In the genomic region with DNA sequence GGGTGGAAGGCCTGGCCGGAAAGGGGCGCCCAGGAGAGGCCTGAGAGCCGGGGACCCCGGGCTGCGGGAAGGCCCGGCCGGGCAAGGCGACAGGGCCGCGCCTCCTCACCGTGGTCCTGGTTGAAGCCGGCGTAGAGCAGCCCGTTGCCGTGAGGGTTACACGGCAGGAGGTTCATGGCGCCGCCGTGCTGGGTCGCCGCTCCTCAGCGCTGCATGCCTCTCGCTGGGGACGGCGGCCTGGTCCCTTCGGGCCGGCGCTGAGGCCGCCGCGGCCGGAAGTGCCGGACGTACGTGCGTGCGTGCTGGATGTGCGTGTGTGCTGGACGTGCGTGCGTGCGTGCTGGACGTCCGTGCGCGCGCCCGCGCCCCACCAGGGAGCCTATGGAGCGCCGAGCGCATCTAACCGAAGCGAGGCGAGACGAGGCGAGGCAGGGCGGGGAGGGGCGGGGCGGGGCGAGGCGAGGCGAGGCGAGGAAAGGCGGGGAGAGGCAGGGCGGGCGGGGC, we compare ENCODE assay signal across 8 cellular contexts. TPM values are rescaled to one million over a fixed set of nuclear protein-coding genes. Genes with fewer than 3 reads are reported as not detected.
DNase-seq lines count a peak whose midpoint lies in the region; ATAC-seq, FAIRE-seq and TF ChIP-seq lines count a peak whose summit lies in the region.

A gene (minus strand): TSS at position 280 of the 504 bp plus-strand sequence. CDS start 104 bp downstream, at position 176.

- peak; percentile 100 for DNase-seq in AG08396 (ENCODE audit: low spot score)
- peak; percentile 97 for DNase-seq in NCI-H460 (ENCODE audit: extremely low read depth, low read depth)
- DNase-seq in activated CD4-positive, alpha-beta T cell treated with anti-CD3 and anti-CD28 coated beads for 1 hour, result peak; percentile 78
- DNase-seq in cerebellar nuclear complex (lab: John Stamatoyannopoulos, UW), result peak; percentile 49 to 68
- peak; percentile 99 for DNase-seq in kidney
- DNase-seq in stimulated activated CD4-positive, alpha-beta T cell treated with anti-CD3 and anti-CD28 coated beads, Interleukin-15, amount 100 ng/mL, for 1 hour (ENCODE audit: low read depth in 1 of 2, low spot score in 1 of 2), result peak; percentile 78 to 80

- no peak for FAIRE-seq in kidney (lab: Jason Lieb, UNC)

- H3K27ac ChIP-seq in kidney (ENCODE audit: low read depth in 2 of 2, low read length in 2 of 2), result peak within 1 kb of the TSS; percentile 92 to 97

- peak within 1 kb of the TSS; percentile 75 to 85 for H3K4me3 ChIP-seq in kidney (ENCODE audit: low read length in 2 of 2)

- peak; percentile 71 for ATAC-seq in GM19043 (IDR thresholded peaks at IDR 0.05; ENCODE audit: low read depth, unreplicated experiment)
- peak; percentile 83 for ATAC-seq in HG03354 (IDR thresholded peaks at IDR 0.05; ENCODE audit: poor library complexity, severe bottlenecking, unreplicated experiment)

- H3K9ac ChIP-seq in kidney (ENCODE audit: low read length in 2 of 2), result peak within 1 kb of the TSS; percentile 82 to 87

- no peak for TF ChIP-seq CTCF in kidney (IDR thresholded peaks at IDR 0.05; ENCODE audit: borderline replicate concordance, extremely low read depth, insufficient read depth)

- H3K9me3 ChIP-seq in kidney (ENCODE audit: control insufficient read depth in 1 of 2, low read length in 2 of 2), result no peaks in the 10 kb centered on the region

- peaks cover 11% of the 10 kb centered on the region in 2 donors for H3K36me3 ChIP-seq in kidney (ENCODE audit: control insufficient read depth in 1 of 2, insufficient read depth in 2 of 2, low read length in 2 of 2)

- peaks cover 4 to 11% of the 10 kb centered on the region in 2 donors for H3K4me1 ChIP-seq in kidney (ENCODE audit: control insufficient read depth in 1 of 2, insufficient read depth in 1 of 2, low read depth in 1 of 2, low read length in 2 of 2)

- intact Hi-C loops in kidney (cut with DNase I), result no loop called here

RNA-seq across cellular contexts. Expression of the gene that starts here (rescaled TPM):
- total RNA-seq in NCI-H460 (2014; rRNA removed; shearing (Covaris generic)), result 102 and 107 TPM in 2 replicates
- polyA plus RNA-seq in NCI-H460 (2014; cell fraction: nucleus; rRNA removed), result 88.8 and 117 TPM in 2 replicates
- total RNA-seq in kidney, result 65.4 TPM
- polyA plus RNA-seq in kidney (ENCODE audit: insufficient read depth, low read depth, low replicate concordance), result 64.7 TPM

Comparison
In these comparisons a context has a peak if more than half of its experiments do, and no peak if none do; other contexts are left out.
1. Peak in every context shown above with its lines: DNase-seq, ATAC-seq, H3K4me3 ChIP-seq and H3K27ac ChIP-seq.